Comparison of ENCODE assay signal across 6 cellular contexts in the genomic region with DNA sequence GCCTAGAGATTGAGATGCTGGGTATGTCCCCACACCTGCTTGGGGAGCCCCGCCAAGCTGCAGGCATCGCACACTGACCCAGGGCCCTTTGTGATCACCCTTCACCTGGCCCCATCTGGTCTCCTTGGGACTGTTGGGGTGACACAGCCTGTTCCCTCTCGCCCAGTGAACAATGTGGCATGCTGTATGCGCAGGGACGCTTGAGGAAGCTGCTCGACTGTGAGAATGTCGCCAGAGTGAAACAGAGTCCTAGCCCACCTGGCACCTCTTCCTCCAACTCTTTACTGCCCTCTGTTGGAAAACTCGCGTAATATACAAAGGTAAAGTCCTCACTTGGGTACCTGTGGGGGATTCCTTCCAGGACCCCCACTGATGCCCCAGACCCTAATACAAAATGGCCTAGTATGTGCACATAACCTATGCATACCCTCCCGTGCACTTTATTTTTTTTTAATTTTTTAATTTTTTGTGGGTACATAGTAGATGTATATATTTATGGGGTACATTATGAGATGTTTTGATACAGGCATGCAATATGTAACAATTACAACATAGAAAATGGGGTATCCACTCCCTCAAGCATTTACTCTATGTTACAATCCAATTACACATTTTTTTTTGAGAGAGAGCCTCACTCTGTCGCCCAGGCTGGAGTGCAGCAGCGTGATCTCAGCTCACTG. TPM values are rescaled to one million over a fixed set of nuclear protein-coding genes. Genes with fewer than 3 reads are reported as not detected.
A peak's percentile ranks its signal among the peaks of the same experiment; 100 is the strongest.
DNase-seq lines count a peak whose midpoint lies in the region; ATAC-seq and TF ChIP-seq lines count a peak whose summit lies in the region.

No MANE protein-coding gene starts in this region.

- in situ Hi-C loops in GM23248 (cut with MboI): no loop called here

- DNase-seq in GM23248 (peak; percentile 29), NOMO-1 treated with DMSO at 0.1 percent for 48 hours (lab: John Stamatoyannopoulos, UW; ENCODE audit: unreplicated experiment) (peak; percentile 42), heart left ventricle (peak in 1 of 5 donors; percentile 35), GM03348 (ENCODE audit: low spot score) (no peak), GOT3 (lab: John Stamatoyannopoulos, UW) (no peak)

- H3K27ac ChIP-seq in GM23248 (no peak overlapping the region), heart left ventricle (no peak overlapping the region)

- no peaks in the 10 kb centered on the region for H3K27me3 ChIP-seq in GM23248 (replicated peaks; ENCODE audit: insufficient read depth)
- H3K27me3 ChIP-seq in heart left ventricle: no peaks in the 10 kb centered on the region

- no peaks in the 10 kb centered on the region for H3F3A ChIP-seq in GM23248 (ENCODE audit: insufficient read depth)

- H3K9me2 ChIP-seq in GM23248 (ENCODE audit: insufficient read depth): no peaks in the 10 kb centered on the region

- H3K4me2 ChIP-seq in GM23248 (ENCODE audit: unreplicated experiment): no peak overlapping the region

- H3K4me1 ChIP-seq in GM23248 (ENCODE audit: insufficient read depth) (no peaks in the 10 kb centered on the region), heart left ventricle (peaks cover 0 to 16% (median 0%) of the 10 kb centered on the region in 12 donors)

- H3K9ac ChIP-seq in GM23248: no peak overlapping the region

- no peak for TF ChIP-seq POLR2A in heart left ventricle (IDR thresholded peaks at IDR 0.05)

- H3K4me3 ChIP-seq in GM23248 (no peak overlapping the region), heart left ventricle (no peak overlapping the region)

- H4K20me1 ChIP-seq in GM23248 (ENCODE audit: insufficient read depth): no peaks in the 10 kb centered on the region

- intact Hi-C loops in heart left ventricle (cut with DNase I): loop anchor here in 2 of 10 donors (10.0 kb wide), 2 partner anchors 57 to 173 kb away; partner anchors contain the start of gene EXOC3L2 (in 1 of the 2)

- 48 to 56% methylated on average over 12 of the region's 12 CpGs for WGBS in GM23248 (ENCODE audit: low coverage in 1 of 2, low lambda C conversion rate in 2 of 2, missing lambda C conversion rate in 2 of 2), 2 experiments
- WGBS in heart left ventricle, 4 donors: 32 to 44% (median 38%) methylated on average over 10 to 12 of the region's 12 CpGs

- H3K36me3 ChIP-seq in GM23248 (ENCODE audit: low read depth) (no peaks in the 10 kb centered on the region), heart left ventricle (peaks cover 0 to 5% (median 0%) of the 10 kb centered on the region in 9 donors)

- ATAC-seq in heart left ventricle: peak in 2 of 4 donors; percentile 42 to 45
- ATAC-seq in HG02884 (IDR thresholded peaks at IDR 0.05; ENCODE audit: unreplicated experiment): no peak

- no peak overlapping the region for H2AFZ ChIP-seq in GM23248

- H3K9me3 ChIP-seq in GM23248 (ENCODE audit: low read depth) (no peaks in the 10 kb centered on the region), heart left ventricle (peaks cover 0 to 9% (median 0%) of the 10 kb centered on the region in 12 donors)

- TF ChIP-seq CTCF in heart left ventricle (IDR thresholded peaks at IDR 0.05): peak; percentile 34 to 63 (median 54)

- no peaks in the 10 kb centered on the region for H3K79me2 ChIP-seq in GM23248 (ENCODE audit: insufficient read depth)

RNA-seq across cellular contexts. Expression of gene BLOC1S3, which starts 9.0 kb away (rescaled TPM):
- 4.3 and 9.0 TPM in 2 replicates for total RNA-seq in GM23248 (2014; rRNA removed; shearing (Covaris generic))
- polyA plus RNA-seq in GM23248 (2016; fragmentation: Nextera tagmentation; extraction: Ambion mirVana): 7.2 and 8.9 TPM in 2 replicates
- total RNA-seq in heart left ventricle: 1 to 10 TPM; 2.9 to 8.1 (median 4.8) TPM
- 1 to 10 TPM; 2.0 to 8.0 TPM for polyA plus RNA-seq in heart left ventricle

RNA-seq across cellular contexts. Expression of gene TRAPPC6A, which starts 9.5 kb away (rescaled TPM):
- total RNA-seq in GM23248 (2014; rRNA removed; shearing (Covaris generic)): 0.89 and 11.2 TPM in 2 replicates
- 16.9 and 18.8 TPM in 2 replicates for polyA plus RNA-seq in GM23248 (2016; fragmentation: Nextera tagmentation; extraction: Ambion mirVana)
- total RNA-seq in heart left ventricle: 10 to 100 TPM in 8 of 9 donors, 1 to 10 TPM in 1; 7.7 to 22.8 (median 18.6) TPM
- polyA plus RNA-seq in heart left ventricle: 10 to 100 TPM; 12.3 to 19.2 TPM

RNA-seq across cellular contexts. Expression of gene NKPD1, which starts 26.8 kb away (rescaled TPM):
- total RNA-seq in GM23248 (2014; rRNA removed; shearing (Covaris generic)): 0.11 and 0.25 TPM in 2 replicates
- not detected in 2 replicates for polyA plus RNA-seq in GM23248 (2016; fragmentation: Nextera tagmentation; extraction: Ambion mirVana)
- total RNA-seq in heart left ventricle: under 1 TPM in 3 of 9 donors, not detected in 6; 0.09 to 0.28 (median 0.09) TPM
- under 1 TPM in 1 of 2 donors, not detected in 1; 0.18 TPM for polyA plus RNA-seq in heart left ventricle

RNA-seq across cellular contexts. Expression of gene EXOC3L2, which starts 57.6 kb away (rescaled TPM):
- total RNA-seq in GM23248 (2014; rRNA removed; shearing (Covaris generic)): 0.38 TPM in 1 of 2 replicates, not detected in the other
- polyA plus RNA-seq in GM23248 (2016; fragmentation: Nextera tagmentation; extraction: Ambion mirVana) (0.06 TPM in 1 of 2 replicates, not detected in the other), heart left ventricle (1 to 10 TPM in 1 of 2 donors, under 1 TPM in 1; 0.88 to 1.3 TPM)
- 1 to 10 TPM in 4 of 9 donors, under 1 TPM in 5; 0.32 to 2.5 (median 0.85) TPM for total RNA-seq in heart left ventricle

Comparison
In these comparisons a context has a peak if more than half of its experiments do, and no peak if none do; other contexts are left out.
1. DNase-seq: peak in GM23248 (single experiment) and NOMO-1 treated with DMSO at 0.1 percent for 48 hours (single experiment); none in GM03348 (single experiment) and GOT3 (single experiment).